ENCODE assay signal across 8 cellular contexts in genomic region chr2:96359310-96359709, GRCh38. TPM values are rescaled to one million over a fixed set of nuclear protein-coding genes. Genes with fewer than 3 reads are reported as not detected.
A peak's percentile ranks its signal among the peaks of the same experiment; 100 is the strongest.
DNase-seq lines count a peak whose midpoint lies in the region; ATAC-seq and TF ChIP-seq lines count a peak whose summit lies in the region.

No MANE protein-coding gene starts in this region.

- H4K91ac ChIP-seq in mesenchymal stem cell (ENCODE audit: low read length), result no peak overlapping the region

- H3K9ac ChIP-seq in mesenchymal stem cell (ENCODE audit: low read length), result no peak overlapping the region

- 89% methylated on average over 2 of the region's 2 CpGs for WGBS in mesenchymal stem cell
- 72 to 82% methylated on average over 2 of the region's 2 CpGs for WGBS in gastroesophageal sphincter (ENCODE audit: low coverage in 1 of 2), 2 donors

- peaks cover 0 to 3% of the 10 kb centered on the region in 2 experiments for H3K36me3 ChIP-seq in mesenchymal stem cell (ENCODE audit: control insufficient read depth in 1 of 2, insufficient read depth in 2 of 2, low read depth in 1 of 2, low read length in 2 of 2)
- no peaks in the 10 kb centered on the region for H3K36me3 ChIP-seq in gastroesophageal sphincter

- TF ChIP-seq CTCF in GM13976 (IDR thresholded peaks at IDR 0.05; ENCODE audit: borderline replicate concordance, control extremely low read depth, extremely low read depth, insufficient read depth, missing control alignments), result peak; percentile 24
- TF ChIP-seq CTCF in astrocyte of the spinal cord (IDR thresholded peaks at IDR 0.05; ENCODE audit: low read depth, low read length), result peak; percentile 12
- TF ChIP-seq CTCF in gastroesophageal sphincter (IDR thresholded peaks at IDR 0.05), result no peak

- no peaks in the 10 kb centered on the region for H3K4me1 ChIP-seq in mesenchymal stem cell (ENCODE audit: control insufficient read depth, insufficient read depth, low read depth, low read length)
- no peaks in the 10 kb centered on the region for H3K4me1 ChIP-seq in gastroesophageal sphincter

- no peak overlapping the region for H2BK5ac ChIP-seq in mesenchymal stem cell (ENCODE audit: low read depth, low read length, poor library complexity, severe bottlenecking)

- no peak overlapping the region for H3K27ac ChIP-seq in mesenchymal stem cell (ENCODE audit: low read length, poor library complexity, severe bottlenecking)
- no peak overlapping the region for H3K27ac ChIP-seq in gastroesophageal sphincter

- no peaks in the 10 kb centered on the region for H3K79me1 ChIP-seq in mesenchymal stem cell (replicated peaks; ENCODE audit: low read length, poor library complexity, severe bottlenecking)

- no peak overlapping the region for H2AFZ ChIP-seq in mesenchymal stem cell (ENCODE audit: low read depth, low read length)

- no peak for TF ChIP-seq EP300 in gastroesophageal sphincter (IDR thresholded peaks at IDR 0.05)

- H2BK120ac ChIP-seq in mesenchymal stem cell (ENCODE audit: low read depth, low read length), result no peak overlapping the region

- H2BK15ac ChIP-seq in mesenchymal stem cell (ENCODE audit: low read depth, poor library complexity, severe bottlenecking), result no peak overlapping the region

- ATAC-seq in gastroesophageal sphincter, result no peak

- no peak overlapping the region for H3K4ac ChIP-seq in mesenchymal stem cell (ENCODE audit: low read depth in 1 of 2, low read length in 2 of 2)

- TF ChIP-seq POLR2A in gastroesophageal sphincter (IDR thresholded peaks at IDR 0.05), result no peak

- H3K18ac ChIP-seq in mesenchymal stem cell (ENCODE audit: low read depth in 1 of 2, low read length in 2 of 2), result no peak overlapping the region

- no peak overlapping the region for H3K4me2 ChIP-seq in mesenchymal stem cell (ENCODE audit: low read length, poor library complexity, severe bottlenecking)

- H3K4me3 ChIP-seq in astrocyte of the spinal cord (ENCODE audit: low read depth, low read length) (no peak overlapping the region), mesenchymal stem cell (ENCODE audit: insufficient read depth in 1 of 2, low read depth in 1 of 2, low read length in 2 of 2) (no peak overlapping the region), gastroesophageal sphincter (no peak overlapping the region)

- H3K27me3 ChIP-seq in mesenchymal stem cell (ENCODE audit: control insufficient read depth in 1 of 2, insufficient read depth in 1 of 2, low read length in 2 of 2) (no peaks in the 10 kb centered on the region), gastroesophageal sphincter (peaks cover 3% of the 10 kb centered on the region)

- no peaks in the 10 kb centered on the region for H3K9me3 ChIP-seq in mesenchymal stem cell (ENCODE audit: control insufficient read depth, low read length)
- no peaks in the 10 kb centered on the region for H3K9me3 ChIP-seq in gastroesophageal sphincter

- in situ Hi-C loops in GM13976 (cut with MboI; ENCODE audit: low sequenced_read_pairs, unreplicated experiment) (no loop called here), astrocyte of the spinal cord (cut with HindIII; ENCODE audit: low sequenced_read_pairs) (no loop called here)

- no peak overlapping the region for H2AK5ac ChIP-seq in mesenchymal stem cell (ENCODE audit: low read length, severe bottlenecking)

- DNase-seq in GM13976 (ENCODE audit: low spot score), result no peak
- peak; percentile 20 for DNase-seq in RKO (ENCODE audit: low spot score)
- DNase-seq in astrocyte of the spinal cord (ENCODE audit: low read depth, low spot score), result no peak
- DNase-seq in nucleus accumbens (lab: John Stamatoyannopoulos, UW), result peak in 48 of 56 donors; percentile 9 to 85 (median 52)
- DNase-seq in dedifferentiated amniotic fluid mesenchymal stem cell (ENCODE audit: extremely low spot score), result no peak
- no peak for DNase-seq in mesenchymal stem cell
- no peak for DNase-seq in HCEC 1CT

- no peak overlapping the region for H3K23ac ChIP-seq in mesenchymal stem cell (ENCODE audit: low read length in 2 of 2)

- no peak overlapping the region for H3K14ac ChIP-seq in mesenchymal stem cell (ENCODE audit: low read length in 2 of 2)

- no peak overlapping the region for H4K8ac ChIP-seq in mesenchymal stem cell (ENCODE audit: low read length)

- H2BK12ac ChIP-seq in mesenchymal stem cell (ENCODE audit: low read length in 2 of 2), result no peak overlapping the region

RNA-seq across cellular contexts. Expression of gene NCAPH, which starts 23.7 kb away (rescaled TPM):
- 3.4 TPM for polyA plus RNA-seq in mesenchymal stem cell (2013, experiment 1 of 2)
- polyA plus RNA-seq in mesenchymal stem cell (2013, experiment 2 of 2), result 3.3 TPM
- total RNA-seq in gastroesophageal sphincter, result under 1 TPM in 3 of 4 donors, not detected in 1; 0.40 to 0.59 (median 0.54) TPM

RNA-seq across cellular contexts. Expression of gene ITPRIPL1, which starts 34.2 kb away (rescaled TPM):
- 1.4 TPM for polyA plus RNA-seq in mesenchymal stem cell (2013, experiment 1 of 2)
- 1.4 TPM for polyA plus RNA-seq in mesenchymal stem cell (2013, experiment 2 of 2)
- total RNA-seq in gastroesophageal sphincter, result 1 to 10 TPM in 1 of 4 donors, under 1 TPM in 2, not detected in 1; 0.27 to 1.0 (median 0.89) TPM

RNA-seq across cellular contexts. Expression of gene SNRNP200, which starts 54.0 kb away (rescaled TPM):
- 43.8 TPM for polyA plus RNA-seq in mesenchymal stem cell (2013, experiment 1 of 2)
- 39.2 TPM for polyA plus RNA-seq in mesenchymal stem cell (2013, experiment 2 of 2)
- total RNA-seq in gastroesophageal sphincter, result 100 to 1,000 TPM in 2 of 4 donors, 10 to 100 TPM in 2; 63.4 to 108 (median 98.3) TPM

Comparison
In these comparisons a context has a peak if more than half of its experiments do, and no peak if none do; other contexts are left out.
1. DNase-seq: peak in RKO (single experiment) and nucleus accumbens (48 of 56); none in GM13976 (single experiment), astrocyte of the spinal cord (single experiment), dedifferentiated amniotic fluid mesenchymal stem cell (single experiment), mesenchymal stem cell (single experiment) and HCEC 1CT (single experiment).
2. CTCF ChIP-seq: peak in GM13976 (single experiment) and astrocyte of the spinal cord (single experiment); none in gastroesophageal sphincter (0 of 4).